ENCODE assay signal across 17 cellular contexts in the genomic region with DNA sequence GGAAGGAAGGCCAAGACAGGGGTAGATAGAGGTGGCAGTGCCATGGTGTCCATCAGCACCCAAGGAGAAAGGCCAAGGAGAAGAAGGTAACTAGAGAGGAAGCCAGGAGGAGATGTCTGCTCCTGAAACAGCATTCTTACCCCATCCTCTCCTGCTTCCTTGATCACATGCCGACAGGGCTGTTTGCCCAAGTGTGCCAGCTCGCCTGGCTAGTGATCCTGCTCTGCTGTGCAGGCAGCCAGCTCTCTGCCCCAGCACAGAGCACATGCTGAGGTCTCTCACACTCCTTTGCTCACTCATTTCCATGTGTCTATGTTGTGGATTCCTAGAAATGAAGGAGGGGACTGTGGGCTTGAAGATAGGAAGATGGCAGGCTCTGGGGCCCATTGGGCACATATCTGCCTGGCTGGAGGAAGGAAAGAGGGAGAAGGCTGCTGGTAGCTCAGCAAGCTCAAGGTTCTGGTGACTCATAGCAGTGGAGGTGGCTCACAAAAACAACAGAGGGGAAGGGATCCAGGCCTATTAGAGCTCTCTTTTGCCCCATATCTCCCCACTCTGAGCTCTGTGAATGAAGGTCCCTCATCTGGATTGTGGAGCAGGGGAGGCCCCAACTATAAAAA. TPM values are rescaled to one million over a fixed set of nuclear protein-coding genes. Genes with fewer than 3 reads are reported as not detected.
DNase-seq lines count a peak whose midpoint lies in the region; ATAC-seq and TF ChIP-seq lines count a peak whose summit lies in the region.
"Had no signal": no experiment of that assay in that cellular context is flagged by ENCODE, and none has a peak within 500 bp of the region (broad histone marks: within the 10 kb centered on the region; RNA-seq: fewer than 3 reads in every experiment).

No MANE protein-coding gene starts in this region.

- no peak for TF ChIP-seq CTCF in foreskin fibroblast (IDR thresholded peaks at IDR 0.05; ENCODE audit: low read depth, low read length)

- H3K27me3 ChIP-seq in right cardiac atrium (ENCODE audit: control insufficient read depth, insufficient read depth), result no peaks in the 10 kb centered on the region
- H3K27me3 ChIP-seq: BE2C, vagina had no signal

- intact Hi-C loops in right cardiac atrium (cut with DNase I), result loop anchor here in 1 of 4 donors (5.0 kb wide), 1 partner anchor 69 kb away; no protein-coding TSS in a partner anchor

- no peak for ATAC-seq in HG02642 (IDR thresholded peaks at IDR 0.05; ENCODE audit: poor library complexity, unreplicated experiment)
- no peak for ATAC-seq in GM18520 (IDR thresholded peaks at IDR 0.05; ENCODE audit: unreplicated experiment)
- no peak for ATAC-seq in right cardiac atrium
- ATAC-seq: left lobe of liver had no signal

- DNase-seq in AG08395 (ENCODE audit: low spot score) (peak; percentile 52), Kasumi-1 (lab: John Stamatoyannopoulos, UW) (peak; percentile 24 to 31), foreskin fibroblast (peak; percentile 63 to 83), right cardiac atrium (no peak), NCI-H2171 (lab: John Stamatoyannopoulos, UW) (no peak)
- DNase-seq: activated CD4-positive, alpha-beta memory T cell treated with anti-CD3 and anti-CD28 coated beads, Interleukin-2, amount 10 ng/mL, durations not matched to agents 7 days and 5 days; activated naive CD4-positive, alpha-beta T cell treated with anti-CD3 and anti-CD28 coated beads for 36 hours; BE2C; cortex of kidney; T-helper 2 cell had no signal

- H3K27ac ChIP-seq in angular gyrus (ENCODE audit: low read depth, low read length) (peak overlapping the region; percentile 32), right cardiac atrium (ENCODE audit: low read length) (no peak overlapping the region)
- H3K27ac ChIP-seq: vagina had no signal

- 44% methylated on average over 2 of the region's 2 CpGs for WGBS in right cardiac atrium

- peaks cover 2% of the 10 kb centered on the region for H3K4me1 ChIP-seq in right cardiac atrium (ENCODE audit: control insufficient read depth, insufficient read depth, low read length)
- H3K4me1 ChIP-seq: BE2C, vagina had no signal

- H3K4me3 ChIP-seq in foreskin fibroblast (ENCODE audit: low read depth in 1 of 2, low read length in 2 of 2) (no peak overlapping the region), right cardiac atrium (ENCODE audit: low read length) (no peak overlapping the region)
- H3K4me3 ChIP-seq: vagina had no signal

- no peaks in the 10 kb centered on the region for H3K9me3 ChIP-seq in right cardiac atrium (ENCODE audit: control insufficient read depth, low read length)
- H3K9me3 ChIP-seq: BE2C, vagina had no signal

RNA-seq across cellular contexts. Expression of gene NEUROD2, which starts 54.3 kb away (rescaled TPM):
- total RNA-seq in right cardiac atrium, result not detected
- not detected for polyA plus RNA-seq in right cardiac atrium
- total RNA-seq: activated CD4-positive, alpha-beta memory T cell treated with anti-CD3 and anti-CD28 coated beads, Interleukin-2, amount 10 ng/mL, durations not matched to agents 7 days and 5 days; activated naive CD4-positive, alpha-beta T cell treated with anti-CD3 and anti-CD28 coated beads for 36 hours; glomerular endothelial cell; left lobe of liver; neural crest cell; vagina had no signal

Comparison
In these comparisons a context has a peak if more than half of its experiments do, and no peak if none do; other contexts are left out.
1. DNase-seq: peak in AG08395 (single experiment), Kasumi-1 (2 of 2) and foreskin fibroblast (2 of 2); none in right cardiac atrium (0 of 3) and NCI-H2171 (single experiment).